ENCODE assay signal across 15 cellular contexts in the genomic region with DNA sequence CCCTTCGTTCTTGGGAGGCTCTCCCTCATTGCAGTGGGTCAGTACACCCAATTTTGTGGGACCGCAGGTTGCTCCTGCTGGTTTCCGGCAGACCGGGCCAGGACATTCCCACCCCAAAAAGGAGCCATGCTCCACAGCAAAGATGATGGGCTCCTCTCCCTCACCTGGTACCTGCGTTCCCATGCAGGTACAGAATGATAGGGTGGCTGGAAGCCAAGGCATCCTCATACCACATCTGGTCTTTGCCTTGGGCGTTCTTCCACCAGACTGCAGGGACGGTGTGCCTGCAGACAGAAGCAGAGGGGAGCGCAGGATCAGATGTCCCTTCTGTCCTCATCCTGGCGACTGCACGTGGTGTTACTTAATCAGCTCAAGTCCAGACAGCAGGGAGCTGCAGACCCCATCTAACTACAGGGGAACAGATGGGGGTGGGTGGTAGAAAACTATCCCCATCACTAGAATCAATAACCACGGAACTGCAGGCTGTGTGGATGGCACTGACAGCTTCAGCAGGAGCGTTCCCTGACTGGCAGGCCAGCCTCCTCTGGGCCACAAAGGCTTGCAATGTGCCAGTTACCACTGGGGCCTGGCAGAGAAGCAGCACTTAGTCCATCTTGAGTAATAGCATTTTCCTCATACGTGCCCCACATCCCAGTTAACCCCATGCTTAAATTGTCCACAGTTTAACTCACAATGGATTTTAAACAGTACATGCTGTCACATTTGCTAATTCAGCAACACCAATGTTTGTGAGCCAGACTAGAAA.
DNase-seq lines count a peak whose midpoint lies in the region; ATAC-seq and TF ChIP-seq lines count a peak whose summit lies in the region.
"Had no signal": no experiment of that assay in that cellular context is flagged by ENCODE, and none has a peak within 500 bp of the region (broad histone marks: within the 10 kb centered on the region; RNA-seq: fewer than 3 reads in every experiment).

No MANE protein-coding gene starts in this region.

- H2AFZ ChIP-seq in H9 (ENCODE audit: low read length) (no peak overlapping the region), neural progenitor cell (replicated peaks) (no peak overlapping the region)

- H3K23me2 ChIP-seq in H9 (ENCODE audit: insufficient read length, low read depth, low read length, poor library complexity, severe bottlenecking): no peaks in the 10 kb centered on the region

- H2BK12ac ChIP-seq in H9 (ENCODE audit: insufficient read length, low read depth, low read length): no peak overlapping the region

- peaks cover 28 to 58% (median 38%) of the 10 kb centered on the region in 11 experiments for H3K36me3 ChIP-seq in BLaER1 treated with 17β-estradiol and CSF1 and Interleukin-3, amounts not matched to agents 10 nM and 100 nM
- no peaks in the 10 kb centered on the region for H3K36me3 ChIP-seq in neural progenitor cell

- H3K9me3 Mint-ChIP-seq in H9 (no peaks in the 10 kb centered on the region), brain (no peaks in the 10 kb centered on the region), neural progenitor cell (no peaks in the 10 kb centered on the region), nephron progenitor cell (no peaks in the 10 kb centered on the region)

- H3K9me3 ChIP-seq in BLaER1 treated with 17β-estradiol and CSF1 and Interleukin-3, amounts not matched to agents 10 nM and 100 nM (replicated peaks in 1 of 11): no peaks in the 10 kb centered on the region
- no peaks in the 10 kb centered on the region for H3K9me3 ChIP-seq in H9 (ENCODE audit: control insufficient read depth, low read depth, low read length)
- H3K9me3 ChIP-seq in neural progenitor cell (ENCODE audit: low read depth): no peaks in the 10 kb centered on the region
- H3K9me3 ChIP-seq: BE2C, gastroesophageal sphincter had no signal

- peak overlapping the region in 9 of 11 experiments; percentile 34 to 95 (median 92); a peak in 15 of 22 replicates for H3K27ac ChIP-seq in BLaER1 treated with 17β-estradiol and CSF1 and Interleukin-3, amounts not matched to agents 10 nM and 100 nM
- H3K27ac ChIP-seq in H9 (ENCODE audit: insufficient read length, low read depth, low read length): no peak overlapping the region
- H3K27ac ChIP-seq in neural progenitor cell: no peak overlapping the region
- H3K27ac ChIP-seq: gastroesophageal sphincter had no signal

- no peak overlapping the region for H4K5ac ChIP-seq in H9 (ENCODE audit: insufficient read length, low read depth, low read length)

- H3T11ph ChIP-seq in H9 (ENCODE audit: low read length): no peak overlapping the region

- H2AK5ac ChIP-seq in H9 (ENCODE audit: insufficient read length, low read length): no peak overlapping the region

- no peak overlapping the region for H3K4ac ChIP-seq in H9 (ENCODE audit: low read depth, low read length)

- H3K14ac ChIP-seq in H9 (ENCODE audit: insufficient read depth, low read length): no peak overlapping the region

- H3K4me1 Mint-ChIP-seq in H9: peaks cover 16 to 17% of the 10 kb centered on the region in 2 experiments
- H3K4me1 Mint-ChIP-seq in brain: peaks cover 45% of the 10 kb centered on the region
- peaks cover 8% of the 10 kb centered on the region for H3K4me1 Mint-ChIP-seq in neural progenitor cell
- H3K4me1 Mint-ChIP-seq in nephron progenitor cell: peaks cover 31% of the 10 kb centered on the region

- ATAC-seq in HG02571 (IDR thresholded peaks at IDR 0.05; ENCODE audit: unreplicated experiment) (no peak), GM21526 (IDR thresholded peaks at IDR 0.05; ENCODE audit: low FRiP score, unreplicated experiment) (no peak)
- ATAC-seq: activated CD8-positive, alpha-beta T cell treated with anti-CD3 and anti-CD28 coated beads, Interleukin-2, amount 10 ng/mL, durations not matched to agents 7 days and 5 days; gastroesophageal sphincter; Panc1 had no signal

- H2BK20ac ChIP-seq in H9 (ENCODE audit: low read depth, low read length, poor library complexity, severe bottlenecking): no peak overlapping the region

- H3K23ac ChIP-seq in H9 (ENCODE audit: insufficient read length, low read depth, low read length): no peak overlapping the region

- DNase-seq in H9 (no peak), neural progenitor cell (ENCODE audit: low spot score) (no peak), nephron progenitor cell (no peak), T1000 (lab: John Stamatoyannopoulos, UW) (no peak)
- DNase-seq: activated gamma-delta T cell treated with Interleukin-2 at 50 U/mL for 16 hours; BE2C; stimulated activated CD4-positive, alpha-beta T cell treated with anti-CD3 and anti-CD28 coated beads, Interleukin-4, amount 100 ng/mL, for 24 hours; stimulated activated naive CD4-positive, alpha-beta T cell had no signal

- H3K4me3 ChIP-seq in BLaER1 treated with 17β-estradiol and CSF1 and Interleukin-3, amounts not matched to agents 10 nM and 100 nM: peak overlapping the region in 2 of 10 experiments; percentile 3 to 31; a peak in 2 of 20 replicates
- H3K4me3 ChIP-seq in neural progenitor cell: no peak overlapping the region
- H3K4me3 ChIP-seq: gastroesophageal sphincter had no signal

- peaks cover 4% of the 10 kb centered on the region for H3K79me1 ChIP-seq in H9 (ENCODE audit: insufficient read depth, low read depth, low read length, poor library complexity, severe bottlenecking)

- H3K4me2 ChIP-seq in BLaER1 treated with 17β-estradiol and CSF1 and Interleukin-3, amounts not matched to agents 10 nM and 100 nM: peak overlapping the region; percentile 82 to 95 (median 89)
- H3K4me2 ChIP-seq in H9 (ENCODE audit: insufficient read depth, insufficient read length, low read length) (no peak overlapping the region), neural progenitor cell (no peak overlapping the region)

- peaks cover 0 to 17% (median 0%) of the 10 kb centered on the region in 11 experiments; a peak in 4 of 22 replicates for H4K20me1 ChIP-seq in BLaER1 treated with 17β-estradiol and CSF1 and Interleukin-3, amounts not matched to agents 10 nM and 100 nM
- H4K20me1 ChIP-seq in H9 (ENCODE audit: control insufficient read depth, insufficient read depth, insufficient read length) (no peaks in the 10 kb centered on the region), neural progenitor cell (ENCODE audit: low read depth) (no peaks in the 10 kb centered on the region)

- no peak overlapping the region for H2BK120ac ChIP-seq in H9 (ENCODE audit: low read depth, low read length, poor library complexity, severe bottlenecking)

- TF ChIP-seq CTCF in H9 (conservative IDR thresholded peaks at IDR 0.05): no peak
- no peak for TF ChIP-seq CTCF in brain (conservative IDR thresholded peaks at IDR 0.05)
- no peak for TF ChIP-seq CTCF in neural progenitor cell (IDR thresholded peaks at IDR 0.05)
- TF ChIP-seq CTCF in nephron progenitor cell (IDR thresholded peaks at IDR 0.05): no peak

- peaks cover 2% of the 10 kb centered on the region; the same call in 1 of the 2 replicates for H3K27me3 Mint-ChIP-seq in H9 (ENCODE audit: low read depth)
- no peaks in the 10 kb centered on the region for H3K27me3 Mint-ChIP-seq in brain
- peaks cover 2% of the 10 kb centered on the region for H3K27me3 Mint-ChIP-seq in neural progenitor cell (ENCODE audit: insufficient read depth, low read depth)
- H3K27me3 Mint-ChIP-seq in nephron progenitor cell (ENCODE audit: low read depth, poor library complexity): no peaks in the 10 kb centered on the region

- no peak overlapping the region for H4K8ac ChIP-seq in H9 (replicated peaks; ENCODE audit: insufficient read length, low read depth, low read length)

- H3K56ac ChIP-seq in H9 (ENCODE audit: insufficient read length, low read depth, low read length): no peak overlapping the region

- no peaks in the 10 kb centered on the region for H3F3A ChIP-seq in neural progenitor cell (ENCODE audit: low read depth)

- peaks cover 15 to 44% (median 20%) of the 10 kb centered on the region in 3 experiments; a peak in 6 of 7 replicates for H3K36me3 Mint-ChIP-seq in H9 (ENCODE audit: insufficient read depth in 1 of 3, low read depth in 3 of 3)
- H3K36me3 Mint-ChIP-seq in brain: peaks cover 22% of the 10 kb centered on the region
- peaks cover 6% of the 10 kb centered on the region for H3K36me3 Mint-ChIP-seq in neural progenitor cell
- peaks cover 34% of the 10 kb centered on the region for H3K36me3 Mint-ChIP-seq in nephron progenitor cell (ENCODE audit: low read depth)

- H3K4me1 ChIP-seq in BLaER1 treated with 17β-estradiol and CSF1 and Interleukin-3, amounts not matched to agents 10 nM and 100 nM: peaks cover 62 to 97% (median 70%) of the 10 kb centered on the region in 10 experiments
- peaks cover 6% of the 10 kb centered on the region for H3K4me1 ChIP-seq in H9 (ENCODE audit: insufficient read depth, low read length)
- H3K4me1 ChIP-seq in neural progenitor cell: no peaks in the 10 kb centered on the region

- no CpG with 5 or more reads among the region's 13 CpGs for WGBS in H9 (ENCODE audit: extremely low coverage, insufficient read length, low lambda C conversion rate)

- no peak overlapping the region for H2BK15ac ChIP-seq in H9 (ENCODE audit: low read depth, low read length)

- H3K27ac Mint-ChIP-seq in H9 (peak overlapping the region in 2 of 3 experiments; percentile 70 to 97; a peak in 2 of 7 replicates), brain (peak overlapping the region in 3 of 5 experiments; percentile 69 to 87 (median 73)), neural progenitor cell (peak overlapping the region; percentile 21), nephron progenitor cell (no peak overlapping the region)
- H3K27ac Mint-ChIP-seq: activated CD8-positive, alpha-beta T cell treated with anti-CD3 and anti-CD28 coated beads, Interleukin-2, amount 10 ng/mL, durations not matched to agents 7 days and 5 days had no signal

- H3K79me2 ChIP-seq in H9 (ENCODE audit: insufficient read depth, low read length): no peaks in the 10 kb centered on the region
- H3K79me2 ChIP-seq in neural progenitor cell (ENCODE audit: low read depth): no peaks in the 10 kb centered on the region

- no peak overlapping the region for H3K18ac ChIP-seq in H9 (ENCODE audit: insufficient read length, low read depth, low read length)

- H3K9ac ChIP-seq in BLaER1 treated with 17β-estradiol and CSF1 and Interleukin-3, amounts not matched to agents 10 nM and 100 nM: peak overlapping the region in 10 of 11 experiments; percentile 38 to 83 (median 78); a peak in 14 of 22 replicates
- H3K9ac ChIP-seq in H9 (ENCODE audit: extremely low read depth, insufficient read length, low read length) (no peak overlapping the region), neural progenitor cell (no peak overlapping the region)

- H2BK5ac ChIP-seq in H9 (ENCODE audit: insufficient read length, low read length): no peak overlapping the region

- no peak overlapping the region for H4K91ac ChIP-seq in H9 (ENCODE audit: insufficient read length, low read depth, low read length)

- no peaks in the 10 kb centered on the region for H3K27me3 ChIP-seq in BLaER1 treated with 17β-estradiol and CSF1 and Interleukin-3, amounts not matched to agents 10 nM and 100 nM
- H3K27me3 ChIP-seq in H9 (ENCODE audit: insufficient read depth, low read length) (no peaks in the 10 kb centered on the region), neural progenitor cell (no peaks in the 10 kb centered on the region)
- H3K27me3 ChIP-seq: BE2C, gastroesophageal sphincter had no signal

- no peak overlapping the region for H3K4me3 Mint-ChIP-seq in H9
- H3K4me3 Mint-ChIP-seq in brain: no peak overlapping the region
- no peak overlapping the region for H3K4me3 Mint-ChIP-seq in neural progenitor cell
- H3K4me3 Mint-ChIP-seq in nephron progenitor cell: no peak overlapping the region
- H3K4me3 Mint-ChIP-seq: activated CD8-positive, alpha-beta T cell treated with anti-CD3 and anti-CD28 coated beads, Interleukin-2, amount 10 ng/mL, durations not matched to agents 7 days and 5 days had no signal

Comparison
In these comparisons a context has a peak if more than half of its experiments do, and no peak if none do; other contexts are left out.
1. H3K27ac ChIP-seq: peak in BLaER1 treated with 17β-estradiol and CSF1 and Interleukin-3, amounts not matched to agents 10 nM and 100 nM (9 of 11); none in H9 (single experiment) and neural progenitor cell (single experiment).
2. H3K4me2 ChIP-seq: peak in BLaER1 treated with 17β-estradiol and CSF1 and Interleukin-3, amounts not matched to agents 10 nM and 100 nM (11 of 11); none in H9 (single experiment) and neural progenitor cell (single experiment).
3. H3K9ac ChIP-seq: peak in BLaER1 treated with 17β-estradiol and CSF1 and Interleukin-3, amounts not matched to agents 10 nM and 100 nM (10 of 11); none in H9 (single experiment) and neural progenitor cell (single experiment).